In genomic region chr12:51269174-51270066, GRCh38 we compare ENCODE assay signal across 1 cellular context.
TF ChIP-seq lines count a peak whose summit lies in the region.

No MANE protein-coding gene starts in this region.

TF ChIP-seq in GM12878, 131 proteins besides CTCF, POLR2A, EP300 and RAD21 (continued from another document):
- TF ChIP-seq ZNF592 (IDR thresholded peaks at IDR 0.05): no peak
- TF ChIP-seq YY1 (IDR thresholded peaks at IDR 0.05; ENCODE audit: low read depth, low read length): 0 out of 2 replicates have a peak, but pooled peaks have one; percentile 26
- no peak for TF ChIP-seq PAX5 (IDR thresholded peaks at IDR 0.05; ENCODE audit: borderline replicate concordance, low read depth, low read length)
- TF ChIP-seq NR2F1 (conservative IDR thresholded peaks at IDR 0.05): no peak
- TF ChIP-seq IKZF1 (conservative IDR thresholded peaks at IDR 0.05): 0 out of 2 replicates have a peak, but pooled peaks have one; percentile 26
